8 cellular contexts compared by ENCODE assay signal in genomic region chr12:104720346-104721064, GRCh38.
DNase-seq lines count a peak whose midpoint lies in the region; FAIRE-seq and TF ChIP-seq lines count a peak whose summit lies in the region.

No MANE protein-coding gene starts in this region.

- H3K36me3 ChIP-seq in DOHH2 (ENCODE audit: control insufficient read depth, low read length) = no peaks in the 10 kb centered on the region

- peak overlapping the region; percentile 54 for H3K27ac ChIP-seq in DOHH2 (ENCODE audit: low read depth, low read length)
- H3K27ac ChIP-seq in layer of hippocampus (ENCODE audit: low read depth, low read length) = peak overlapping the region; percentile 43

- no peaks in the 10 kb centered on the region for H3K9me2 ChIP-seq in DOHH2 (replicated peaks; ENCODE audit: control insufficient read depth, low read length)

- peaks cover 35% of the 10 kb centered on the region for H3K4me1 Mint-ChIP-seq in activated naive CD4-positive, alpha-beta T cell treated with anti-CD3 and anti-CD28 coated beads for 36 hours (ENCODE audit: low read depth)

- H3K4me2 ChIP-seq in DOHH2 (ENCODE audit: low read length) = peak overlapping the region; percentile 74

- no peaks in the 10 kb centered on the region; the same call in 1 of the 2 replicates for H3F3A ChIP-seq in DOHH2 (ENCODE audit: control insufficient read depth, insufficient read depth)

- peaks cover 54% of the 10 kb centered on the region for H3K4me1 ChIP-seq in DOHH2 (ENCODE audit: control insufficient read depth, low read length)

- H4K20me1 ChIP-seq in DOHH2 (ENCODE audit: control insufficient read depth, insufficient read depth, low read depth, low read length) = no peaks in the 10 kb centered on the region

- H3K79me2 ChIP-seq in DOHH2 (ENCODE audit: control insufficient read depth, low read length) = no peaks in the 10 kb centered on the region

- H3K9me3 Mint-ChIP-seq in activated naive CD4-positive, alpha-beta T cell treated with anti-CD3 and anti-CD28 coated beads for 36 hours = no peaks in the 10 kb centered on the region

- intact Hi-C loops in activated naive CD4-positive, alpha-beta T cell treated with anti-CD3 and anti-CD28 coated beads for 36 hours (cut with micrococcal nuclease) = loop anchor here (1.0 to 2.0 kb wide), 5 partner anchors 25 to 50 kb away; no protein-coding TSS in a partner anchor

- H3K4me3 Mint-ChIP-seq in activated naive CD4-positive, alpha-beta T cell treated with anti-CD3 and anti-CD28 coated beads for 36 hours = peak overlapping the region; percentile 70

- peak overlapping the region; percentile 79 for H3K27ac Mint-ChIP-seq in activated naive CD4-positive, alpha-beta T cell treated with anti-CD3 and anti-CD28 coated beads for 36 hours

- H3K9me3 ChIP-seq in DOHH2 (ENCODE audit: control insufficient read depth, insufficient read depth, low read length) = no peaks in the 10 kb centered on the region

- no peaks in the 10 kb centered on the region for H3K27me3 Mint-ChIP-seq in activated naive CD4-positive, alpha-beta T cell treated with anti-CD3 and anti-CD28 coated beads for 36 hours (ENCODE audit: low read depth)

- peak; percentile 28 for DNase-seq in NAMALWA (ENCODE audit: low spot score)
- peak; percentile 81 for DNase-seq in activated naive CD4-positive, alpha-beta T cell treated with anti-CD3 and anti-CD28 coated beads for 36 hours
- peak; percentile 32 to 38 for DNase-seq in stimulated activated CD8-positive, alpha-beta memory T cell treated with anti-CD3 and anti-CD28 coated beads, Interleukin-15, amount 100 ng/mL, for 4 hours (ENCODE audit: low read depth in 2 of 2)
- DNase-seq in urothelium cell line (ENCODE audit: low spot score) = no peak
- DNase-seq in NCI-H510A treated with DMSO at 0.1 percent for 48 hours (lab: John Stamatoyannopoulos, UW) = no peak
- DNase-seq in NCI-H2171 (lab: John Stamatoyannopoulos, UW) = no peak

- CTCF ChIA-PET in activated naive CD4-positive, alpha-beta T cell treated with anti-CD3 and anti-CD28 coated beads for 36 hours (lab: Charles Lee) = interaction anchor here (1.1 to 1.3 kb wide), 3 partner anchors 15 to 339 kb away, joined by 3 to 5 read pairs (median 4); no protein-coding TSS in a partner anchor

- peak overlapping the region; percentile 58 for H3K4me3 ChIP-seq in DOHH2 (ENCODE audit: low read length)

- no peak for FAIRE-seq in urothelium cell line (lab: Jason Lieb, UNC)

- H3K36me3 Mint-ChIP-seq in activated naive CD4-positive, alpha-beta T cell treated with anti-CD3 and anti-CD28 coated beads for 36 hours (ENCODE audit: low read depth) = no peaks in the 10 kb centered on the region

- H3K27me3 ChIP-seq in DOHH2 (ENCODE audit: control insufficient read depth, low read length) (no peaks in the 10 kb centered on the region), layer of hippocampus (ENCODE audit: control insufficient read depth, insufficient read depth, low read length) (no peaks in the 10 kb centered on the region)

- no peak for TF ChIP-seq CTCF in DOHH2 (IDR thresholded peaks at IDR 0.05; ENCODE audit: low read depth, low read length, poor library complexity, severe bottlenecking)

Comparison
In these comparisons a context has a peak if more than half of its experiments do, and no peak if none do; other contexts are left out.
1. DNase-seq: peak in NAMALWA (single experiment), activated naive CD4-positive, alpha-beta T cell treated with anti-CD3 and anti-CD28 coated beads for 36 hours (single experiment) and stimulated activated CD8-positive, alpha-beta memory T cell treated with anti-CD3 and anti-CD28 coated beads, Interleukin-15, amount 100 ng/mL, for 4 hours (2 of 2); none in urothelium cell line (single experiment), NCI-H510A treated with DMSO at 0.1 percent for 48 hours (single experiment) and NCI-H2171 (single experiment).